Comparison of ENCODE assay signal across 23 cellular contexts in genomic region chr5:129511291-129511690, GRCh38. TPM values are rescaled to one million over a fixed set of nuclear protein-coding genes. Genes with fewer than 3 reads are reported as not detected.
A peak's percentile ranks its signal among the peaks of the same experiment; 100 is the strongest.
DNase-seq lines count a peak whose midpoint lies in the region; ATAC-seq, FAIRE-seq and TF ChIP-seq lines count a peak whose summit lies in the region.
"Had no signal": no experiment of that assay in that cellular context is flagged by ENCODE, and none has a peak within 500 bp of the region (broad histone marks: within the 10 kb centered on the region; RNA-seq: fewer than 3 reads in every experiment).

No MANE protein-coding gene starts in this region.

- CTCF ChIA-PET in WTC11 (lab: Charles Lee), result no interaction called here

- no peak overlapping the region for H2AK5ac ChIP-seq in mesenchymal stem cell (ENCODE audit: low read length, severe bottlenecking)

- H3K27me3 ChIP-seq in mesenchymal stem cell (ENCODE audit: control insufficient read depth in 1 of 2, insufficient read depth in 1 of 2, low read length in 2 of 2), result no peaks in the 10 kb centered on the region
- H3K27me3 ChIP-seq in small intestine (ENCODE audit: control insufficient read depth in 2 of 2, insufficient read depth in 2 of 2, low read length in 2 of 2), result no peaks in the 10 kb centered on the region

- H3K4me2 ChIP-seq in mesenchymal stem cell (ENCODE audit: low read length, poor library complexity, severe bottlenecking), result no peak overlapping the region
- H3K4me2 ChIP-seq: SK-N-SH had no signal

- no peak overlapping the region for H3K4ac ChIP-seq in mesenchymal stem cell (ENCODE audit: low read depth in 1 of 2, low read length in 2 of 2)

- H3K9me3 ChIP-seq in mesenchymal stem cell (ENCODE audit: control insufficient read depth, low read length) (peaks cover 10% of the 10 kb centered on the region), small intestine (ENCODE audit: control insufficient read depth, low read depth) (no peaks in the 10 kb centered on the region)
- H3K9me3 ChIP-seq: BE2C, SK-N-SH had no signal

- FAIRE-seq in small intestine (lab: Jason Lieb, UNC), result no peak
- FAIRE-seq: A204.1 had no signal

- no peak overlapping the region for H2BK120ac ChIP-seq in mesenchymal stem cell (ENCODE audit: low read depth, low read length)

- no peak for TF ChIP-seq CTCF in WTC11 (IDR thresholded peaks at IDR 0.05)
- TF ChIP-seq CTCF in epithelial cell of esophagus (IDR thresholded peaks at IDR 0.05; ENCODE audit: insufficient read depth, low read depth, low read length, missing control alignments), result no peak

- H4K8ac ChIP-seq in mesenchymal stem cell (ENCODE audit: low read length), result no peak overlapping the region

- H3K4me1 Mint-ChIP-seq in WTC11, result no peaks in the 10 kb centered on the region
- H3K4me1 Mint-ChIP-seq: CD4-positive, CD25-positive, alpha-beta regulatory T cell had no signal

- H2BK5ac ChIP-seq in mesenchymal stem cell (ENCODE audit: low read depth, low read length, poor library complexity, severe bottlenecking), result no peak overlapping the region

- DNase-seq in HS-5 (ENCODE audit: low read depth) (peak; percentile 23), WTC11 (ENCODE audit: low spot score) (no peak), epithelial cell of esophagus (ENCODE audit: low read depth) (peak; percentile 44), mesenchymal stem cell (peak; percentile 22), small intestine (no peak)
- no peak for DNase-seq in effector CD4-positive, alpha-beta T cell
- DNase-seq: BE2C; CD4-positive, CD25-positive, alpha-beta regulatory T cell; COR-L47; DMS 273 treated with DMSO at 0.1 percent for 48 hours; DND-41; KG1; NCI-H1417 treated with DMSO at 0.1 percent for 48 hours; NCI-H1930; NCI-H526; OCI-M1; SHP77 treated with DMSO at 0.1 percent for 48 hours; SK-N-SH had no signal

- no peak overlapping the region for H3K27ac ChIP-seq in mesenchymal stem cell (ENCODE audit: low read length, poor library complexity, severe bottlenecking)
- H3K27ac ChIP-seq in small intestine (ENCODE audit: low read depth in 1 of 2, low read length in 1 of 2), result no peak overlapping the region

- ATAC-seq in WTC11 (no peak), HG03196 (IDR thresholded peaks at IDR 0.05; ENCODE audit: unreplicated experiment) (no peak), GM18873 (IDR thresholded peaks at IDR 0.05; ENCODE audit: low FRiP score, unreplicated experiment) (no peak)

- H4K91ac ChIP-seq in mesenchymal stem cell (ENCODE audit: low read length), result no peak overlapping the region

- no peak overlapping the region for H3K18ac ChIP-seq in mesenchymal stem cell (ENCODE audit: low read depth in 1 of 2, low read length in 2 of 2)

- no peak overlapping the region for H2AFZ ChIP-seq in mesenchymal stem cell (ENCODE audit: low read depth, low read length)

- POLR2A ChIA-PET in WTC11 (lab: Charles Lee), result no interaction called here

- peaks cover 38% of the 10 kb centered on the region for H3K36me3 Mint-ChIP-seq in WTC11
- H3K36me3 Mint-ChIP-seq: CD4-positive, CD25-positive, alpha-beta regulatory T cell had no signal

- no peak overlapping the region for H2BK12ac ChIP-seq in mesenchymal stem cell (ENCODE audit: low read length in 2 of 2)

- H3K36me3 ChIP-seq in mesenchymal stem cell (ENCODE audit: control insufficient read depth in 1 of 2, insufficient read depth in 2 of 2, low read depth in 1 of 2, low read length in 2 of 2) (no peaks in the 10 kb centered on the region), small intestine (ENCODE audit: control insufficient read depth in 2 of 2, insufficient read depth in 2 of 2, low read length in 2 of 2) (no peaks in the 10 kb centered on the region)

- no peaks in the 10 kb centered on the region for H3K79me1 ChIP-seq in mesenchymal stem cell (replicated peaks; ENCODE audit: low read length, poor library complexity, severe bottlenecking)

- H3K23ac ChIP-seq in mesenchymal stem cell (ENCODE audit: low read length in 2 of 2), result no peak overlapping the region

- H3K14ac ChIP-seq in mesenchymal stem cell (ENCODE audit: low read length in 2 of 2), result no peak overlapping the region

- H2BK15ac ChIP-seq in mesenchymal stem cell (ENCODE audit: low read depth, poor library complexity, severe bottlenecking), result no peak overlapping the region

- H3K4me3 ChIP-seq in epithelial cell of esophagus (ENCODE audit: low read length) (no peak overlapping the region), mesenchymal stem cell (ENCODE audit: insufficient read depth in 1 of 2, low read depth in 1 of 2, low read length in 2 of 2) (no peak overlapping the region), small intestine (ENCODE audit: low read depth in 1 of 2, low read length in 2 of 2) (no peak overlapping the region)

- H3K9ac ChIP-seq in mesenchymal stem cell (ENCODE audit: low read length), result no peak overlapping the region
- H3K9ac ChIP-seq: SK-N-SH had no signal

- H3K4me3 Mint-ChIP-seq in WTC11, result no peak overlapping the region
- H3K4me3 Mint-ChIP-seq: CD4-positive, CD25-positive, alpha-beta regulatory T cell had no signal

- no peaks in the 10 kb centered on the region for H3K27me3 Mint-ChIP-seq in WTC11 (ENCODE audit: low read depth)
- H3K27me3 Mint-ChIP-seq: CD4-positive, CD25-positive, alpha-beta regulatory T cell had no signal

- H3K4me1 ChIP-seq in mesenchymal stem cell (ENCODE audit: control insufficient read depth, insufficient read depth, low read depth, low read length) (no peaks in the 10 kb centered on the region), small intestine (ENCODE audit: control insufficient read depth in 2 of 2, insufficient read depth in 1 of 2, low read depth in 1 of 2, low read length in 1 of 2) (no peaks in the 10 kb centered on the region)
- H3K4me1 ChIP-seq: BE2C had no signal

- peaks cover 19% of the 10 kb centered on the region for H3K9me3 Mint-ChIP-seq in WTC11

- H3K27ac Mint-ChIP-seq in WTC11, result peak overlapping the region; percentile 12; the same call in 1 of the 2 replicates
- H3K27ac Mint-ChIP-seq: CD4-positive, CD25-positive, alpha-beta regulatory T cell had no signal

TF ChIP-seq in WTC11, 78 proteins besides CTCF, POLR2A, EP300 and RAD21:
- TF ChIP-seq ZNF121 (CRISPR knock-in tag; IDR thresholded peaks at IDR 0.05) (no peak), ZNF219 (CRISPR knock-in tag; IDR thresholded peaks at IDR 0.05; ENCODE audit: borderline replicate concordance) (no peak), KAT7 (CRISPR knock-in tag; IDR thresholded peaks at IDR 0.05; ENCODE audit: borderline replicate concordance) (no peak), E2F5 (CRISPR knock-in tag; IDR thresholded peaks at IDR 0.05) (no peak), PRRX2 (CRISPR knock-in tag; IDR thresholded peaks at IDR 0.05) (no peak), STAT6 (CRISPR knock-in tag; conservative IDR thresholded peaks at IDR 0.05; ENCODE audit: low read depth) (no peak), ZSCAN18 (CRISPR knock-in tag; IDR thresholded peaks at IDR 0.05) (no peak), FOXK1 (CRISPR knock-in tag; IDR thresholded peaks at IDR 0.05) (no peak), NR3C1 (CRISPR knock-in tag; conservative IDR thresholded peaks at IDR 0.05; ENCODE audit: low read depth) (no peak), ZNF263 (CRISPR knock-in tag; IDR thresholded peaks at IDR 0.05; ENCODE audit: low read depth) (no peak)

RNA-seq across cellular contexts. Expression of gene ADAMTS19, which starts 51.2 kb away (rescaled TPM):
- total RNA-seq in WTC11 (2021), result 28.0 to 30.5 TPM (median 28.5 TPM) in 3 replicates
- polyA plus RNA-seq in mesenchymal stem cell (2013, experiment 1 of 2), result 16.9 TPM
- 16.6 TPM for polyA plus RNA-seq in mesenchymal stem cell (2013, experiment 2 of 2)
- under 1 TPM in 1 of 3 donors, not detected in 2; 0.28 TPM for polyA plus RNA-seq in small intestine
- total RNA-seq: CD4-positive, CD25-positive, alpha-beta regulatory T cell; G401; RPMI7951 had no signal
- polyA plus RNA-seq: CD4-positive, CD25-positive, alpha-beta regulatory T cell had no signal

Comparison
In these comparisons a context has a peak if more than half of its experiments do, and no peak if none do; other contexts are left out.
1. DNase-seq: peak in HS-5 (single experiment), epithelial cell of esophagus (single experiment) and mesenchymal stem cell (single experiment); none in WTC11 (single experiment), effector CD4-positive, alpha-beta T cell (single experiment) and small intestine (single experiment).